1 cellular context compared by ENCODE assay signal in genomic region chr2:208033701-208034502, GRCh38.
A peak's percentile ranks its signal among the peaks of the same experiment; 100 is the strongest.
TF ChIP-seq lines count a peak whose summit lies in the region.

No MANE protein-coding gene starts in this region.

TF ChIP-seq in HepG2, 621 proteins besides CTCF, POLR2A, EP300 and RAD21 (continued from another document):
- TF ChIP-seq BCLAF1 (IDR thresholded peaks at IDR 0.05) (no peak), ZFX (CRISPR knock-in tag; IDR thresholded peaks at IDR 0.05; ENCODE audit: low read depth) (no peak; the same call in 1 of the 2 replicates), ETV5 (CRISPR knock-in tag; IDR thresholded peaks at IDR 0.05; ENCODE audit: borderline replicate concordance) (peak; percentile 20; the same call in 1 of the 2 replicates), TEAD3 (CRISPR knock-in tag; optimal IDR thresholded peaks at IDR 0.05; ENCODE audit: borderline replicate concordance) (peak; percentile 44), CREM (IDR thresholded peaks at IDR 0.05) (no peak), CREM (CRISPR knock-in tag; IDR thresholded peaks at IDR 0.05) (no peak), ERF (CRISPR knock-in tag; IDR thresholded peaks at IDR 0.05) (peak; percentile 34), ZNF275 (CRISPR knock-in tag; IDR thresholded peaks at IDR 0.05; ENCODE audit: borderline replicate concordance) (no peak)
TF ChIP-seq in HepG2: peak in this region for 150.
